Comparison of ENCODE assay signal across 1 cellular context in the genomic region with DNA sequence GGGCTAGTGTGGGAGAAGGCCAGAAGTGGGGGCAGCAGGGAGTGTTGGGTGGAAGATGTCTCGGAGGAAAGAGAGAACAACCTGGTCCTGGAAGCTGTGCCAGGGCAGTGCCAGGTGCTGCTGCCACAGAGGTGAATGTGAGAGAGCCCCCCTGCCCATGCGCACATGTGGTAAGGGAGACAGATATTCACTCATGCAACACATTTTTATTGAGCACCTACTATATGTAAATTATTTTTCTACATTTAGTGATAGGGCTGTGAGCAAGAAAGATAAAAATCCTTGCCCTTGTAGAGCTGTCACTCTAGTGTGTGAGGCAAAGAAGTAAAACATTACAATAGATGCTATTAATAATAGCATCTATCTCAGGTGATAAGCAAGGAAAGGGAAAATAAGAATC.
TF ChIP-seq lines count a peak whose summit lies in the region.

No MANE protein-coding gene starts in this region.

TF ChIP-seq in WTC11, 78 proteins besides CTCF, POLR2A, EP300 and RAD21 (continued from another document):
- TF ChIP-seq ZNF532 (CRISPR knock-in tag; IDR thresholded peaks at IDR 0.05; ENCODE audit: borderline replicate concordance) (no peak), AFF4 (CRISPR knock-in tag; IDR thresholded peaks at IDR 0.05; ENCODE audit: borderline replicate concordance) (no peak), FOXP4 (CRISPR knock-in tag; IDR thresholded peaks at IDR 0.05) (no peak), CBFB (CRISPR knock-in tag; IDR thresholded peaks at IDR 0.05; ENCODE audit: low read depth) (no peak), ZNF317 (CRISPR knock-in tag; IDR thresholded peaks at IDR 0.05; ENCODE audit: borderline replicate concordance, low read depth) (no peak)
